In the genomic region with DNA sequence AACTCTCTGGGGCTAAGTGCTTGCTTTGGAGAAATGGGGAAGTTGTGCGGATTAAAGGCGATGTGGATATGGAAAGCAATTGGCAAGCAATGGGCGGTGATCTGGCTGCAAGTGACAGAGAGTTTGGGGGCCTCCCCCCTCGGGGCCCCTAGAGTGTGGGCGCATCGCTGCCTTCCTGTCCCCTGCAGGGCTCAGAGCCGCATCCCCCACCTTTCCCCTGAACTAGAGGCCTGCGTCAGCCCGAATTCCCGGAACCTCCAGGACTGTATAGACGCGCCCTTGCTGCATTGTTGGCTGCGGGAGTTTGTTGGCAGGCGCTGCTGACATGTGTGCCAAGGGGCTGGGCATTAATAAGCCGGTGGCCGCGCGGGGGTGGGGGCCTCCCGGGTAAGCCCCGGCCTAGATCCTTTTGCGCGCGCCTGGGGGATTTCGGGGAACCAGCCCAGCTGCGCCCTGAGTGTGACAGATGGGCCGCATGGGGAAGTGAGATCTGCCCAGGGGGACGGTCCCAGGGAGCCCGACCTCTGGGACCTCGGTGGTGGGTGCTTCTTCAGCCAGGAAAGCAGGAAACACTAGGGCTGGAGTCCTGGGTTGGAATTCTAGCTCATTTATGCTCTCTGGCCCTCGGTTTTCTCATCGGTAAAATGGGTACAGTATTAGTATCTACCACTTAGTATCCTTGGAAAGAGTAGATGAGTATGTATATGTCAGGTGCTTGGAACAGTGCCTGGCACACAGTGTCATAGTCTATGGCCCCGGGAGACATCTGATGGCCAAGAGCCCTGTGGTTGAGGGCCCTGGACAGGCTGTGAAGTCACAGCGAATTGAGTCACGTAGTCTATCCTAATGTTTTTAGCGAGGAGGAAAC, we compare ENCODE assay signal across 8 cellular contexts. TPM values are rescaled to one million over a fixed set of nuclear protein-coding genes. Genes with fewer than 3 reads are reported as not detected.
DNase-seq lines count a peak whose midpoint lies in the region; ATAC-seq and TF ChIP-seq lines count a peak whose summit lies in the region.

No MANE protein-coding gene starts in this region.

- H3K27ac Mint-ChIP-seq in activated CD4-positive, alpha-beta memory T cell treated with anti-CD3 and anti-CD28 coated beads, Interleukin-2, amount 10 ng/mL, durations not matched to agents 7 days and 5 days = peak overlapping the region; percentile 83
- H3K27ac Mint-ChIP-seq in memory B cell = peak overlapping the region; percentile 98

- peak overlapping the region; percentile 99 for H3K4me3 Mint-ChIP-seq in activated CD4-positive, alpha-beta memory T cell treated with anti-CD3 and anti-CD28 coated beads, Interleukin-2, amount 10 ng/mL, durations not matched to agents 7 days and 5 days
- peak overlapping the region; percentile 92 for H3K4me3 Mint-ChIP-seq in memory B cell

- H3K27me3 Mint-ChIP-seq in activated CD4-positive, alpha-beta memory T cell treated with anti-CD3 and anti-CD28 coated beads, Interleukin-2, amount 10 ng/mL, durations not matched to agents 7 days and 5 days = no peaks in the 10 kb centered on the region
- no peaks in the 10 kb centered on the region for H3K27me3 Mint-ChIP-seq in memory B cell

- DNase-seq in GM13976 (ENCODE audit: low spot score) = peak; percentile 81
- DNase-seq in NCI-H446 treated with DMSO at 0.1 percent for 48 hours (lab: John Stamatoyannopoulos, UW) = peak; percentile 61
- peak; percentile 53 for DNase-seq in activated CD4-positive, alpha-beta memory T cell treated with anti-CD3 and anti-CD28 coated beads, Interleukin-2, amount 10 ng/mL, durations not matched to agents 7 days and 5 days
- peak; percentile 46 for DNase-seq in effector CD8-positive, alpha-beta T cell (lab: John Stamatoyannopoulos, UW)
- peak; percentile 81 to 91 for DNase-seq in memory B cell (ENCODE audit: low spot score in 2 of 2)
- DNase-seq in stimulated activated CD8-positive, alpha-beta memory T cell treated with anti-CD3 and anti-CD28 coated beads, Interleukin-15, amount 100 ng/mL, for 4 hours (ENCODE audit: low read depth in 2 of 2) = peak; percentile 63 to 67

- ATAC-seq in HG02884 (IDR thresholded peaks at IDR 0.05; ENCODE audit: unreplicated experiment) (peak; percentile 46), memory B cell (ENCODE audit: low read depth) (peak; percentile 80), HG02885 (IDR thresholded peaks at IDR 0.05; ENCODE audit: poor library complexity, unreplicated experiment) (no peak)

- H3K4me1 Mint-ChIP-seq in activated CD4-positive, alpha-beta memory T cell treated with anti-CD3 and anti-CD28 coated beads, Interleukin-2, amount 10 ng/mL, durations not matched to agents 7 days and 5 days = peaks cover 45% of the 10 kb centered on the region
- H3K4me1 Mint-ChIP-seq in memory B cell = peaks cover 19% of the 10 kb centered on the region

- POLR2A ChIA-PET in activated CD4-positive, alpha-beta memory T cell treated with anti-CD3 and anti-CD28 coated beads, Interleukin-2, amount 10 ng/mL, durations not matched to agents 7 days and 5 days (lab: Charles Lee) = interaction anchor here (1.0 to 4.9 kb wide), 9 partner anchors 9 to 91 kb away, joined by 3 to 49 read pairs (median 7); a partner anchor contains a TSS

- H3K36me3 Mint-ChIP-seq in activated CD4-positive, alpha-beta memory T cell treated with anti-CD3 and anti-CD28 coated beads, Interleukin-2, amount 10 ng/mL, durations not matched to agents 7 days and 5 days (ENCODE audit: low read depth) = peaks cover 22% of the 10 kb centered on the region
- H3K36me3 Mint-ChIP-seq in memory B cell = peaks cover 12% of the 10 kb centered on the region

- no peak for TF ChIP-seq CTCF in GM13976 (IDR thresholded peaks at IDR 0.05; ENCODE audit: borderline replicate concordance, control extremely low read depth, extremely low read depth, insufficient read depth, missing control alignments)

- in situ Hi-C loops in GM13976 (cut with MboI; ENCODE audit: low sequenced_read_pairs, unreplicated experiment) = no loop called here

- H3K9me3 Mint-ChIP-seq in activated CD4-positive, alpha-beta memory T cell treated with anti-CD3 and anti-CD28 coated beads, Interleukin-2, amount 10 ng/mL, durations not matched to agents 7 days and 5 days = peaks cover 2% of the 10 kb centered on the region
- no peaks in the 10 kb centered on the region for H3K9me3 Mint-ChIP-seq in memory B cell

- CTCF ChIA-PET in activated CD4-positive, alpha-beta memory T cell treated with anti-CD3 and anti-CD28 coated beads, Interleukin-2, amount 10 ng/mL, durations not matched to agents 7 days and 5 days (lab: Charles Lee) = interaction anchor here (0.9 to 7.5 kb wide), 16 partner anchors 9 to 114 kb away, joined by 3 to 81 read pairs (median 4); a partner anchor contains a TSS

RNA-seq across cellular contexts. Expression of a gene that starts 1.0 kb away (rescaled TPM):
- 10 to 100 TPM; 22.1 to 24.8 TPM for total RNA-seq in activated CD4-positive, alpha-beta memory T cell treated with anti-CD3 and anti-CD28 coated beads, Interleukin-2, amount 10 ng/mL, durations not matched to agents 7 days and 5 days

RNA-seq across cellular contexts. Expression of a gene that starts 44.8 kb away (rescaled TPM):
- total RNA-seq in activated CD4-positive, alpha-beta memory T cell treated with anti-CD3 and anti-CD28 coated beads, Interleukin-2, amount 10 ng/mL, durations not matched to agents 7 days and 5 days = not detected
